ENCODE assay signal across 1 cellular context in genomic region chr19:5609881-5610280, GRCh38.
TF ChIP-seq lines count a peak whose summit lies in the region.

No MANE protein-coding gene starts in this region.

TF ChIP-seq in GM12878, 131 proteins besides CTCF, POLR2A, EP300 and RAD21:
- TF ChIP-seq FOXK2 (IDR thresholded peaks at IDR 0.05) = no peak
- TF ChIP-seq ZNF622 (IDR thresholded peaks at IDR 0.05) = no peak
- no peak for TF ChIP-seq IRF4 (IDR thresholded peaks at IDR 0.05; ENCODE audit: low read depth, low read length)
- TF ChIP-seq SKIL (IDR thresholded peaks at IDR 0.05; ENCODE audit: low read depth, poor library complexity, severe bottlenecking) = no peak
- no peak for TF ChIP-seq NR2F1 (conservative IDR thresholded peaks at IDR 0.05)
- TF ChIP-seq RB1 (IDR thresholded peaks at IDR 0.05; ENCODE audit: borderline replicate concordance) = no peak
- TF ChIP-seq STAT3 (IDR thresholded peaks at IDR 0.05; ENCODE audit: low read depth, low read length) = no peak
- TF ChIP-seq, protein P1, sequence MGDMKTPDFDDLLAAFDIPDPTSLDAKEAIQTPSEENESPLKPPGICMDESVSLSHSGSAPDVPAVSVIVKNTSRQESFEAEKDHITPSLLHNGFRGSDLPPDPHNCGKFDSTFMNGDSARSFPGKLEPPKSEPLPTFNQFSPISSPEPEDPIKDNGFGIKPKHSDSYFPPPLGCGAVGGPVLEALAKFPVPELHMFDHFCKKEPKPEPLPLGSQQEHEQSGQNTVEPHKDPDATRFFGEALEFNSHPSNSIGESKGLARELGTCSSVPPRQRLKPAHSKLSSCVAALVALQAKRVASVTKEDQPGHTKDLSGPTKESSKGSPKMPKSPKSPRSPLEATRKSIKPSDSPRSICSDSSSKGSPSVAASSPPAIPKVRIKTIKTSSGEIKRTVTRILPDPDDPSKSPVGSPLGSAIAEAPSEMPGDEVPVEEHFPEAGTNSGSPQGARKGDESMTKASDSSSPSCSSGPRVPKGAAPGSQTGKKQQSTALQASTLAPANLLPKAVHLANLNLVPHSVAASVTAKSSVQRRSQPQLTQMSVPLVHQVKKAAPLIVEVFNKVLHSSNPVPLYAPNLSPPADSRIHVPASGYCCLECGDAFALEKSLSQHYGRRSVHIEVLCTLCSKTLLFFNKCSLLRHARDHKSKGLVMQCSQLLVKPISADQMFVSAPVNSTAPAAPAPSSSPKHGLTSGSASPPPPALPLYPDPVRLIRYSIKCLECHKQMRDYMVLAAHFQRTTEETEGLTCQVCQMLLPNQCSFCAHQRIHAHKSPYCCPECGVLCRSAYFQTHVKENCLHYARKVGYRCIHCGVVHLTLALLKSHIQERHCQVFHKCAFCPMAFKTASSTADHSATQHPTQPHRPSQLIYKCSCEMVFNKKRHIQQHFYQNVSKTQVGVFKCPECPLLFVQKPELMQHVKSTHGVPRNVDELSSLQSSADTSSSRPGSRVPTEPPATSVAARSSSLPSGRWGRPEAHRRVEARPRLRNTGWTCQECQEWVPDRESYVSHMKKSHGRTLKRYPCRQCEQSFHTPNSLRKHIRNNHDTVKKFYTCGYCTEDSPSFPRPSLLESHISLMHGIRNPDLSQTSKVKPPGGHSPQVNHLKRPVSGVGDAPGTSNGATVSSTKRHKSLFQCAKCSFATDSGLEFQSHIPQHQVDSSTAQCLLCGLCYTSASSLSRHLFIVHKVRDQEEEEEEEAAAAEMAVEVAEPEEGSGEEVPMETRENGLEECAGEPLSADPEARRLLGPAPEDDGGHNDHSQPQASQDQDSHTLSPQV (IDR thresholded peaks at IDR 0.05) = no peak
- no peak for TF ChIP-seq YBX1 (IDR thresholded peaks at IDR 0.05)
- TF ChIP-seq GATAD2B (conservative IDR thresholded peaks at IDR 0.05; ENCODE audit: low read depth) = no peak
- TF ChIP-seq HDGF (IDR thresholded peaks at IDR 0.05) = no peak
- TF ChIP-seq KDM1A (IDR thresholded peaks at IDR 0.05; ENCODE audit: borderline replicate concordance) = no peak
- TF ChIP-seq POLR2AphosphoS2 (IDR thresholded peaks at IDR 0.05; ENCODE audit: low read depth, low read length) = no peak
- TF ChIP-seq KAT2A (conservative IDR thresholded peaks at IDR 0.05; ENCODE audit: control insufficient read depth, low read depth, low read length) = no peak
- TF ChIP-seq, protein P2, sequence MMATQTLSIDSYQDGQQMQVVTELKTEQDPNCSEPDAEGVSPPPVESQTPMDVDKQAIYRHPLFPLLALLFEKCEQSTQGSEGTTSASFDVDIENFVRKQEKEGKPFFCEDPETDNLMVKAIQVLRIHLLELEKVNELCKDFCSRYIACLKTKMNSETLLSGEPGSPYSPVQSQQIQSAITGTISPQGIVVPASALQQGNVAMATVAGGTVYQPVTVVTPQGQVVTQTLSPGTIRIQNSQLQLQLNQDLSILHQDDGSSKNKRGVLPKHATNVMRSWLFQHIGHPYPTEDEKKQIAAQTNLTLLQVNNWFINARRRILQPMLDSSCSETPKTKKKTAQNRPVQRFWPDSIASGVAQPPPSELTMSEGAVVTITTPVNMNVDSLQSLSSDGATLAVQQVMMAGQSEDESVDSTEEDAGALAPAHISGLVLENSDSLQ (IDR thresholded peaks at IDR 0.05) = no peak
- no peak for TF ChIP-seq SMAD1 (IDR thresholded peaks at IDR 0.05; ENCODE audit: low read depth, partially characterized antibody)
- no peak for TF ChIP-seq IRF3 (IDR thresholded peaks at IDR 0.05)
- no peak for TF ChIP-seq SMARCA5 (IDR thresholded peaks at IDR 0.05)
